11 cellular contexts compared by ENCODE assay signal in the genomic region with DNA sequence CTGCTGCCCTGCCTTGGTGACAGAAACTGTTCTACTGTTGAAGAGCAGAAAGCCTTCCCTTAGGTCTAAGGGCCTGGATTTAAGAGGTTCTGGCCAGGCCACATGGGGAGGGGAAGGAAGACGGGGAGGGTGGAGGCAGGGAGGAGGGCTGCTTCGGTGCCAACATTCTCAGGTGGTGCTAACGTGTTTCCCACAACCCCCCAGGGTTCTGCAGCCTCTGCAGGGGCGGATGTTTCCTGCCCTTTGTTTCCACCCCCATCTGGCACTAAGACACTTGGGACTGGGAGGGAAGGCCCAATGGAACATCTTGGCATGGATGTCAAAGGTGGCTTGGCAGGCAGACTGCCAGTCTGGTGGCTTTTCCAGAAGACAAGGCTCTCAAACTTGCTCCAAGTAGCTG. TPM values are rescaled to one million over a fixed set of nuclear protein-coding genes. Genes with fewer than 3 reads are reported as not detected.
A peak's percentile ranks its signal among the peaks of the same experiment; 100 is the strongest.
DNase-seq lines count a peak whose midpoint lies in the region; ATAC-seq and TF ChIP-seq lines count a peak whose summit lies in the region.
"Had no signal": no experiment of that assay in that cellular context is flagged by ENCODE, and none has a peak within 500 bp of the region (broad histone marks: within the 10 kb centered on the region; RNA-seq: fewer than 3 reads in every experiment).

No MANE protein-coding gene starts in this region.

- H3K9ac ChIP-seq in subcutaneous abdominal adipose tissue (ENCODE audit: low read length in 5 of 5), result no peak overlapping the region
- H3K9ac ChIP-seq: KMS-11 had no signal

- H3K9me3 ChIP-seq in ascending aorta (no peaks in the 10 kb centered on the region), subcutaneous abdominal adipose tissue (ENCODE audit: control insufficient read depth in 5 of 5, low read length in 5 of 5) (no peaks in the 10 kb centered on the region)

- H3K4me1 ChIP-seq in ascending aorta (peaks cover 0 to 13% of the 10 kb centered on the region in 2 donors), subcutaneous abdominal adipose tissue (ENCODE audit: control insufficient read depth in 5 of 5, insufficient read depth in 5 of 5, low read length in 5 of 5) (peaks cover 18 to 93% (median 63%) of the 10 kb centered on the region in 5 donors)

- DNase-seq in HT1080 (ENCODE audit: low read depth), result peak; percentile 74
- no peak for DNase-seq in ascending aorta (ENCODE audit: low spot score in 2 of 2)
- no peak for DNase-seq in NCI-H1092 (lab: John Stamatoyannopoulos, UW)
- no peak for DNase-seq in AML-193 (lab: John Stamatoyannopoulos, UW)
- DNase-seq: activated B cell treated with CpG ODN at 0.5 μM for 24 hours; stimulated activated naive CD4-positive, alpha-beta T cell treated with Interleukin-2 at 50 U/mL for 16 hours had no signal

- intact Hi-C loops in ascending aorta (cut with DNase I), result no loop called here

- H3K4me3 ChIP-seq in ascending aorta (no peak overlapping the region), subcutaneous abdominal adipose tissue (ENCODE audit: low read depth in 1 of 5, low read length in 5 of 5) (no peak overlapping the region)

- peak overlapping the region; percentile 19 to 53 for H3K27ac ChIP-seq in ascending aorta
- H3K27ac ChIP-seq in layer of hippocampus (ENCODE audit: low read depth, low read length), result peak overlapping the region; percentile 24
- H3K27ac ChIP-seq in subcutaneous abdominal adipose tissue (ENCODE audit: low read depth, low read length), result peak overlapping the region; percentile 67
- H3K27ac ChIP-seq: KMS-11 had no signal

- ATAC-seq in GM21786 (IDR thresholded peaks at IDR 0.05; ENCODE audit: unreplicated experiment), result no peak
- no peak for ATAC-seq in HG03469 (IDR thresholded peaks at IDR 0.05; ENCODE audit: unreplicated experiment)

- TF ChIP-seq CTCF in ascending aorta (IDR thresholded peaks at IDR 0.05), result no peak

- H3K36me3 ChIP-seq in ascending aorta (peaks cover 19 to 62% of the 10 kb centered on the region in 2 donors), subcutaneous abdominal adipose tissue (ENCODE audit: control insufficient read depth in 5 of 5, insufficient read depth in 5 of 5, low read length in 5 of 5) (peaks cover 0 to 75% (median 42%) of the 10 kb centered on the region in 5 donors)

- H3K27me3 ChIP-seq in ascending aorta (no peaks in the 10 kb centered on the region), layer of hippocampus (ENCODE audit: control insufficient read depth, insufficient read depth, low read length) (no peaks in the 10 kb centered on the region), subcutaneous abdominal adipose tissue (ENCODE audit: control insufficient read depth in 5 of 5, insufficient read depth in 4 of 5, low read length in 5 of 5) (no peaks in the 10 kb centered on the region)

RNA-seq across cellular contexts. Expression of gene HIC1, which starts 12.7 kb away (rescaled TPM):
- 0.53 and 0.79 TPM in 2 replicates for total RNA-seq in HT1080 (2014; rRNA removed; shearing (Covaris generic))
- polyA plus RNA-seq in HT1080 (2015; cell fraction: cytosol; rRNA removed), result 0.57 and 0.92 TPM in 2 replicates
- 4.0 and 4.3 TPM in 2 replicates for polyA plus RNA-seq in HT1080 (2015; cell fraction: nucleus; rRNA removed)
- total RNA-seq in ascending aorta, result 131 TPM

RNA-seq across cellular contexts. Expression of gene OVCA2, which starts 25.7 kb away (rescaled TPM):
- 44.3 and 54.9 TPM in 2 replicates for total RNA-seq in HT1080 (2014; rRNA removed; shearing (Covaris generic))
- polyA plus RNA-seq in HT1080 (2015; cell fraction: cytosol; rRNA removed), result 37.9 and 50.1 TPM in 2 replicates
- polyA plus RNA-seq in HT1080 (2015; cell fraction: nucleus; rRNA removed), result 17.9 and 21.2 TPM in 2 replicates
- 71.3 TPM for total RNA-seq in ascending aorta

RNA-seq across cellular contexts. Expression of gene DPH1, which starts 37.6 kb away (rescaled TPM):
- total RNA-seq in HT1080 (2014; rRNA removed; shearing (Covaris generic)), result 44.7 and 53.9 TPM in 2 replicates
- polyA plus RNA-seq in HT1080 (2015; cell fraction: cytosol; rRNA removed), result 26.9 and 29.8 TPM in 2 replicates
- polyA plus RNA-seq in HT1080 (2015; cell fraction: nucleus; rRNA removed), result 113 and 117 TPM in 2 replicates
- total RNA-seq in ascending aorta, result 125 TPM

RNA-seq across cellular contexts. Expression of gene RTN4RL1, which starts 42.4 kb away (rescaled TPM):
- 4.3 and 5.6 TPM in 2 replicates for total RNA-seq in HT1080 (2014; rRNA removed; shearing (Covaris generic))
- polyA plus RNA-seq in HT1080 (2015; cell fraction: cytosol; rRNA removed), result 1.0 and 1.2 TPM in 2 replicates
- 0.85 and 1.0 TPM in 2 replicates for polyA plus RNA-seq in HT1080 (2015; cell fraction: nucleus; rRNA removed)
- 11.5 TPM for total RNA-seq in ascending aorta
- total RNA-seq: activated B cell treated with CpG ODN at 0.5 μM for 24 hours had no signal

Comparison
In these comparisons a context has a peak if more than half of its experiments do, and no peak if none do; other contexts are left out.
1. RNA of gene HIC1, which starts 12.7 kb away (total RNA-seq): 131 TPM in ascending aorta (single experiment); 0.53 to 0.79 TPM in HT1080; every median in the first group is over 10 times any median in the second.
2. Peak in every context shown above with its lines, with median percentiles within 50 percentile points of each other: H3K27ac ChIP-seq.